8 cellular contexts compared by ENCODE assay signal in genomic region chr19:2095338-2095938, GRCh38. TPM values are rescaled to one million over a fixed set of nuclear protein-coding genes. Genes with fewer than 3 reads are reported as not detected.
DNase-seq lines count a peak whose midpoint lies in the region; ATAC-seq and TF ChIP-seq lines count a peak whose summit lies in the region.

No MANE protein-coding gene starts in this region.

- TF ChIP-seq POLR2A in adrenal gland (IDR thresholded peaks at IDR 0.05) (no peak), right lobe of liver (IDR thresholded peaks at IDR 0.05) (no peak), tibial nerve (IDR thresholded peaks at IDR 0.05) (no peak)

- intact Hi-C loops in adrenal gland (cut with DNase I): no loop called here
- intact Hi-C loops in right lobe of liver (cut with DNase I): no loop called here

- H3K27ac ChIP-seq in adrenal gland (peak overlapping the region; percentile 75 to 93 (median 84)), right lobe of liver (peak overlapping the region; percentile 70 to 87 (median 85)), tibial nerve (peak overlapping the region; percentile 90 to 98 (median 92))

- TF ChIP-seq EP300 in tibial nerve (IDR thresholded peaks at IDR 0.05): no peak

- H3K36me3 ChIP-seq in adrenal gland (replicated peaks in 1 of 2): peaks cover 0 to 12% of the 10 kb centered on the region in 2 donors
- H3K36me3 ChIP-seq in right lobe of liver: peaks cover 0 to 7% (median 4%) of the 10 kb centered on the region in 4 donors
- H3K36me3 ChIP-seq in tibial nerve: peaks cover 0 to 27% (median 0%) of the 10 kb centered on the region in 3 donors

- H3K9me3 ChIP-seq in adrenal gland (replicated peaks in 1 of 3) (no peaks in the 10 kb centered on the region), right lobe of liver (no peaks in the 10 kb centered on the region), tibial nerve (no peaks in the 10 kb centered on the region)

- WGBS in adrenal gland, 4 donors: 46 to 50% (median 48%) methylated on average over 23 to 39 of the region's 39 CpGs
- WGBS in right lobe of liver (ENCODE audit: insufficient coverage, low coverage, low lambda C conversion rate, missing lambda C conversion rate): 53% methylated on average over 31 of the region's 39 CpGs
- WGBS in tibial nerve, 2 donors: 33 to 37% methylated on average over 37 of the region's 39 CpGs

- peak overlapping the region; percentile 1 to 64 (median 54) for H3K4me3 ChIP-seq in adrenal gland
- H3K4me3 ChIP-seq in right lobe of liver: peak overlapping the region; percentile 53 to 74 (median 68)
- peak overlapping the region; percentile 66 to 93 (median 72) for H3K4me3 ChIP-seq in tibial nerve

- ATAC-seq in right lobe of liver (no peak), GM21717 (IDR thresholded peaks at IDR 0.05; ENCODE audit: unreplicated experiment) (no peak)

- TF ChIP-seq CTCF in adrenal gland (IDR thresholded peaks at IDR 0.05): no peak
- TF ChIP-seq CTCF in right lobe of liver (IDR thresholded peaks at IDR 0.05): no peak
- TF ChIP-seq CTCF in tibial nerve (IDR thresholded peaks at IDR 0.05): no peak

- peaks cover 20 to 51% of the 10 kb centered on the region in 2 donors for H3K4me1 ChIP-seq in adrenal gland (replicated peaks in 1 of 2)
- peaks cover 0 to 13% (median 5%) of the 10 kb centered on the region in 4 donors for H3K4me1 ChIP-seq in right lobe of liver
- H3K4me1 ChIP-seq in tibial nerve: peaks cover 0 to 75% (median 44%) of the 10 kb centered on the region in 4 donors

- DNase-seq in activated effector memory CD4-positive, alpha-beta T cell treated with anti-CD3 and anti-CD28 coated beads, Interleukin-2, amount 50 U/mL, for 16 hours: peak; percentile 71
- DNase-seq in activated effector memory CD4-positive, alpha-beta T cell treated with Interleukin-2 at 50 U/mL for 16 hours: no peak
- no peak for DNase-seq in adrenal gland
- DNase-seq in right lobe of liver: peak in 1 of 3 donors; percentile 42
- DNase-seq in tibial nerve (ENCODE audit: low spot score in 2 of 2): no peak
- no peak for DNase-seq in DMS79 treated with DMSO at 0.1 percent for 48 hours (lab: John Stamatoyannopoulos, UW)
- no peak for DNase-seq in NCI-H128 (lab: John Stamatoyannopoulos, UW; ENCODE audit: unreplicated experiment)

- H3K27me3 ChIP-seq in adrenal gland: no peaks in the 10 kb centered on the region
- H3K27me3 ChIP-seq in right lobe of liver: no peaks in the 10 kb centered on the region
- H3K27me3 ChIP-seq in tibial nerve: no peaks in the 10 kb centered on the region

RNA-seq across cellular contexts. Expression of gene MOB3A, which starts 0.7 kb away (rescaled TPM):
- total RNA-seq in adrenal gland (10 to 100 TPM; 25.5 to 54.0 (median 45.2) TPM), right lobe of liver (10 to 100 TPM in 4 of 6 experiments, 1 to 10 TPM in 2; 8.3 to 13.8 (median 10.8) TPM), tibial nerve (10 to 100 TPM; 31.7 to 70.8 (median 35.2) TPM)
- 10 to 100 TPM; 13.6 to 22.4 (median 16.0) TPM for polyA plus RNA-seq in adrenal gland

RNA-seq across cellular contexts. Expression of gene IZUMO4, which starts 1.3 kb away (rescaled TPM):
- total RNA-seq in adrenal gland (1 to 10 TPM in 6 of 8 donors, under 1 TPM in 2; 0.69 to 8.7 (median 2.1) TPM), right lobe of liver (1 to 10 TPM in 5 of 6 experiments, not detected in 1; 1.2 to 6.9 (median 4.2) TPM), tibial nerve (10 to 100 TPM; 28.6 to 46.3 (median 33.2) TPM)
- polyA plus RNA-seq in adrenal gland: 10 to 100 TPM in 2 of 3 donors, 1 to 10 TPM in 1; 2.6 to 24.6 (median 17.4) TPM

RNA-seq across cellular contexts. Expression of gene MKNK2, which starts 44.4 kb away (rescaled TPM):
- total RNA-seq in adrenal gland: 100 to 1,000 TPM; 106 to 440 (median 171) TPM
- 100 to 1,000 TPM in 2 of 3 donors, 10 to 100 TPM in 1; 30.4 to 238 (median 140) TPM for polyA plus RNA-seq in adrenal gland
- total RNA-seq in right lobe of liver: 100 to 1,000 TPM in 4 of 6 experiments, 10 to 100 TPM in 2; 80.5 to 218 (median 117) TPM
- 100 to 1,000 TPM; 126 to 265 (median 152) TPM for total RNA-seq in tibial nerve

RNA-seq across cellular contexts. Expression of gene AP3D1, which starts 55.9 kb away (rescaled TPM):
- total RNA-seq in adrenal gland (100 to 1,000 TPM; 105 to 193 (median 122) TPM), right lobe of liver (10 to 100 TPM; 55.5 to 99.0 (median 65.5) TPM), tibial nerve (100 to 1,000 TPM in 1 of 4 donors, 10 to 100 TPM in 3; 75.2 to 127 (median 83.3) TPM)
- polyA plus RNA-seq in adrenal gland: 100 to 1,000 TPM in 2 of 3 donors, 10 to 100 TPM in 1; 88.7 to 133 (median 120) TPM
